8 cellular contexts compared by ENCODE assay signal in genomic region chr22:38272373-38273134, GRCh38. TPM values are rescaled to one million over a fixed set of nuclear protein-coding genes. Genes with fewer than 3 reads are reported as not detected.
A peak's percentile ranks its signal among the peaks of the same experiment; 100 is the strongest.
DNase-seq lines count a peak whose midpoint lies in the region; ATAC-seq lines count a peak whose summit lies in the region.

Gene TMEM184B, minus strand, starts transcription at chr22:38273010. Its CDS starts 25,049 bp downstream, at chr22:38247961.

- POLR2A ChIA-PET in activated CD8-positive, alpha-beta memory T cell treated with anti-CD3 and anti-CD28 coated beads for 36 hours (lab: Charles Lee): interaction anchor here (0.6 kb wide), 1 partner anchor 83 kb away, joined by 5 read pairs; no protein-coding TSS in a partner anchor

- H3K4me1 Mint-ChIP-seq in effector memory CD8-positive, alpha-beta T cell (ENCODE audit: low read depth in 2 of 2): peaks cover 36 to 43% of the 10 kb centered on the region in 2 donors
- H3K4me1 Mint-ChIP-seq in memory B cell: peaks cover 20% of the 10 kb centered on the region

- peaks cover 24% of the 10 kb centered on the region for H3K36me3 Mint-ChIP-seq in effector memory CD8-positive, alpha-beta T cell (ENCODE audit: insufficient read depth)
- H3K36me3 Mint-ChIP-seq in memory B cell: no peaks in the 10 kb centered on the region

- DNase-seq in DMS153 treated with DMSO at 0.1 percent for 48 hours (lab: John Stamatoyannopoulos, UW; ENCODE audit: unreplicated experiment) (peak; percentile 34), DMS153 (lab: John Stamatoyannopoulos, UW) (no peak), NCI-H748 treated with DMSO at 0.1 percent for 48 hours (lab: John Stamatoyannopoulos, UW) (peak; percentile 7), memory B cell (ENCODE audit: low spot score in 2 of 2) (peak; percentile 79 to 86)
- peak; percentile 74 to 85 (median 77) for DNase-seq in effector memory CD8-positive, alpha-beta T cell
- peak; percentile 53 to 64 (median 62) for DNase-seq in stimulated activated CD4-positive, alpha-beta T cell treated with anti-CD3 and anti-CD28 coated beads, TNF-alpha, amount 100 ng/mL, for 48 hours (ENCODE audit: low read depth in 3 of 3)

- H3K4me3 Mint-ChIP-seq in effector memory CD8-positive, alpha-beta T cell: peak within 1 kb of the TSS; percentile 87 to 88
- peak within 1 kb of the TSS; percentile 99 for H3K4me3 Mint-ChIP-seq in memory B cell

- no peaks in the 10 kb centered on the region for H3K9me3 Mint-ChIP-seq in effector memory CD8-positive, alpha-beta T cell
- no peaks in the 10 kb centered on the region for H3K9me3 Mint-ChIP-seq in memory B cell

- H3K27ac Mint-ChIP-seq in effector memory CD8-positive, alpha-beta T cell: peak within 1 kb of the TSS; percentile 97
- peak within 1 kb of the TSS; percentile 94 for H3K27ac Mint-ChIP-seq in memory B cell

- CTCF ChIA-PET in activated CD8-positive, alpha-beta memory T cell treated with anti-CD3 and anti-CD28 coated beads for 36 hours (lab: Charles Lee): interaction anchor here (0.6 to 1.1 kb wide), 2 partner anchors 190 to 220 kb away, joined by 3 read pairs; no protein-coding TSS in a partner anchor

- H3K27me3 Mint-ChIP-seq in effector memory CD8-positive, alpha-beta T cell: no peaks in the 10 kb centered on the region
- no peaks in the 10 kb centered on the region for H3K27me3 Mint-ChIP-seq in memory B cell

- ATAC-seq in HG02852 (IDR thresholded peaks at IDR 0.05; ENCODE audit: unreplicated experiment) (peak; percentile 83), memory B cell (ENCODE audit: low read depth) (peak; percentile 97)
- peak; percentile 95 for ATAC-seq in effector memory CD8-positive, alpha-beta T cell (replicated peaks)

RNA-seq across cellular contexts. Expression of gene TMEM184B, which starts in this region (rescaled TPM):
- total RNA-seq in activated CD8-positive, alpha-beta memory T cell treated with anti-CD3 and anti-CD28 coated beads for 36 hours: 10 to 100 TPM; 28.8 to 30.5 TPM
